11 cellular contexts compared by ENCODE assay signal in genomic region chr21:42925114-42925907, GRCh38. TPM values are rescaled to one million over a fixed set of nuclear protein-coding genes. Genes with fewer than 3 reads are reported as not detected.
A peak's percentile ranks its signal among the peaks of the same experiment; 100 is the strongest.
DNase-seq lines count a peak whose midpoint lies in the region; TF ChIP-seq lines count a peak whose summit lies in the region.
"Had no signal": no experiment of that assay in that cellular context is flagged by ENCODE, and none has a peak within 500 bp of the region (broad histone marks: within the 10 kb centered on the region; RNA-seq: fewer than 3 reads in every experiment).

Gene ERVH48-1, minus strand, starts transcription at chr21:42925630. Its CDS starts 6,624 bp downstream, at chr21:42919006.

- peak within 1 kb of the TSS; percentile 57 for H3K9ac ChIP-seq in BLaER1

- in situ Hi-C loops in GM13976 (cut with MboI; ENCODE audit: low sequenced_read_pairs, unreplicated experiment), result loop anchor here (10.0 kb wide), 1 partner anchor 719 kb away; no protein-coding TSS in a partner anchor

- TF ChIP-seq CTCF in WERI-Rb-1 (IDR thresholded peaks at IDR 0.05; ENCODE audit: low read depth, low read length), result no peak
- TF ChIP-seq CTCF in GM13976 (IDR thresholded peaks at IDR 0.05; ENCODE audit: borderline replicate concordance, control extremely low read depth, extremely low read depth, insufficient read depth, missing control alignments), result no peak

- peak within 1 kb of the TSS; percentile 53 for H3K4me3 ChIP-seq in BLaER1
- H3K4me3 ChIP-seq in H7 (ENCODE audit: insufficient read depth, low read depth, low read length), result peak within 1 kb of the TSS; percentile 64
- no peak within 1 kb of the TSS for H3K4me3 ChIP-seq in WERI-Rb-1 (ENCODE audit: low read depth, low read length)
- H3K4me3 ChIP-seq: suprapubic skin had no signal

- no peaks in the 10 kb centered on the region for H3K9me3 ChIP-seq in BLaER1
- peaks cover 3% of the 10 kb centered on the region for H3K9me3 ChIP-seq in WERI-Rb-1 (ENCODE audit: severe bottlenecking)
- H3K9me3 ChIP-seq: neutrophil, suprapubic skin had no signal

- DNase-seq in H7 (peak; percentile 43), WERI-Rb-1 (no peak), islet precursor cell (peak; percentile 96), dedifferentiated amniotic fluid mesenchymal stem cell (ENCODE audit: extremely low spot score) (no peak), GM13976 (ENCODE audit: low spot score) (no peak), NCI-H2227 (lab: John Stamatoyannopoulos, UW; ENCODE audit: unreplicated experiment) (no peak), GDM1 (lab: John Stamatoyannopoulos, UW) (no peak)
- DNase-seq: NCI-H446 had no signal

- H3K27ac ChIP-seq in BLaER1, result peak within 1 kb of the TSS; percentile 87
- peak within 1 kb of the TSS; percentile 76 for H3K27ac ChIP-seq in WERI-Rb-1
- H3K27ac ChIP-seq: neutrophil, suprapubic skin had no signal

- peaks cover 51% of the 10 kb centered on the region for H3K4me1 ChIP-seq in BLaER1

- H4K20me1 ChIP-seq in BLaER1, result no peaks in the 10 kb centered on the region

- H3K27me3 ChIP-seq in BLaER1 (no peaks in the 10 kb centered on the region), H7 (ENCODE audit: control insufficient read depth, insufficient read depth, low read length) (no peaks in the 10 kb centered on the region), WERI-Rb-1 (ENCODE audit: insufficient read depth, low read depth, severe bottlenecking) (no peaks in the 10 kb centered on the region)
- H3K27me3 ChIP-seq: neutrophil, suprapubic skin had no signal

- H3K36me3 ChIP-seq in BLaER1, result peaks cover 20% of the 10 kb centered on the region
- peaks cover 20% of the 10 kb centered on the region for H3K36me3 ChIP-seq in H7 (replicated peaks; ENCODE audit: control insufficient read depth, insufficient read depth, low read length)
- H3K36me3 ChIP-seq in WERI-Rb-1, result no peaks in the 10 kb centered on the region
- H3K36me3 ChIP-seq: neutrophil, suprapubic skin had no signal

- H3K4me2 ChIP-seq in BLaER1, result peak within 1 kb of the TSS; percentile 74

RNA-seq across cellular contexts. Expression of gene ERVH48-1, which starts in this region (rescaled TPM):
- total RNA-seq in H7 (2014; rRNA removed; shearing (Covaris generic)), result 42.9 and 57.1 TPM in 2 replicates
- total RNA-seq: suprapubic skin had no signal

Comparison
In these comparisons a context has a peak if more than half of its experiments do, and no peak if none do; other contexts are left out.
1. DNase-seq: peak in H7 (single experiment) and islet precursor cell (single experiment); none in WERI-Rb-1 (single experiment), dedifferentiated amniotic fluid mesenchymal stem cell (single experiment), GM13976 (single experiment), NCI-H2227 (single experiment) and GDM1 (single experiment).